ENCODE assay signal across 13 cellular contexts in the genomic region with DNA sequence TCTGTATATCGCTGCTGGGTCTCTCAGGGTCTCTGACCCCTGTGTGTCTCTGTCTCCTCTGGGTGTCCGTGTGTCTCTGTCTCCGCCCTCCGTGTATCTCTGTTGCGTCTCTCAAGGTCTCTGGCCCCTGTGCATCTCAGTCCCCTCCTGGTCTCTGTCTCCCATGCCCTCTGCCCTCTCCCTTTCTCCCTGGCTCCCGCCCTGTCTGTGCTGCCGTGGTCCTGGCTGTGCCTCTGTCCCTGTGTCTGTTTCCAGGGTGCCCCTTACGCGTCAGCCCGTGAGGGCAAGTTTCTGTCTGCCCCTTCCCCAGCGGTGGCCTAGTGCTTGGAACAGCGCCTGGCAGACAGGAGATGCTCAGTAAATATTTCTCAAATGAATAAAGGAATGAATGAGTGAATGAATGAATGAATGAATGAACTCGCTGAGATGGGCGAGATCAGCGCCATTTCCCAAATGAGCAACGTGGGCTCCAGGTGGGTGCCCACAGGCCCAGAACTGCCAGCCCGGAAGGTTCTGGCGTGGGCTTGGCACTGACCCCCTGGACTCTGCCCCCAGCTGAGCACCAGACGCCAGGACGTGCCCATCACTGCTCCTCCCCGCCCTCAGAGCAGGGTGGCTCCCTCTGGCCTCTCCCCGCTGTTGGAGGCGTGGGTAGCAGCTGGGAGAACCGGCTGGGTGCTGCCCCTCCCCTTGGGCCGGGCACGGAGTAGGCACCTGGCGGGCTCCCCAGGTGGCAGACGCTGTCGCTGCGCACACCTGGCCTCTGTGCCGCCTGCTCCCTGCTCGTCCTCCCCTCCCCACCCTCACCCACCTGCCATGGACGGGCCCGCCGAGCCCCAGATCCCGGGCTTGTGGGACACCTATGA. TPM values are rescaled to one million over a fixed set of nuclear protein-coding genes. Genes with fewer than 3 reads are reported as not detected.
DNase-seq lines count a peak whose midpoint lies in the region; ATAC-seq and TF ChIP-seq lines count a peak whose summit lies in the region.
"Had no signal": no experiment of that assay in that cellular context is flagged by ENCODE, and none has a peak within 500 bp of the region (broad histone marks: within the 10 kb centered on the region; RNA-seq: fewer than 3 reads in every experiment).

TSS of gene SULT2B1 (plus strand) at position 736 of the 866 bp plus-strand sequence. CDS start at position 817, 81 bp downstream.

- no peaks in the 10 kb centered on the region for H3K9me3 Mint-ChIP-seq in Calu3 (ENCODE audit: low read depth, unreplicated experiment)
- H3K9me3 Mint-ChIP-seq: naive thymus-derived CD8-positive, alpha-beta T cell had no signal

- H3K36me3 ChIP-seq in lower lobe of right lung: no peaks in the 10 kb centered on the region
- H3K36me3 ChIP-seq in tibial nerve: no peaks in the 10 kb centered on the region
- H3K36me3 ChIP-seq: BLaER1 had no signal

- 53 to 63% methylated on average over 24 to 36 of the region's 36 CpGs for WGBS in tibial nerve, 2 donors

- H3K27ac Mint-ChIP-seq in Calu3 (ENCODE audit: unreplicated experiment): peak within 1 kb of the TSS; percentile 23

- TF ChIP-seq CTCF in Calu3 (IDR thresholded peaks at IDR 0.05; ENCODE audit: unreplicated experiment) (no peak), lower lobe of right lung (IDR thresholded peaks at IDR 0.05) (no peak), tibial nerve (IDR thresholded peaks at IDR 0.05) (no peak)

- H3K27me3 Mint-ChIP-seq in Calu3 (ENCODE audit: unreplicated experiment): peaks cover 14% of the 10 kb centered on the region

- H3K27me3 ChIP-seq in lower lobe of right lung (ENCODE audit: low read depth): peaks cover 4% of the 10 kb centered on the region
- H3K27me3 ChIP-seq in tibial nerve: peaks cover 0 to 73% of the 10 kb centered on the region in 2 donors
- H3K27me3 ChIP-seq: BLaER1 had no signal

- peak; percentile 86 for DNase-seq in Calu3
- peak; percentile 23 for DNase-seq in NCI-H1092 treated with DMSO at 0.1 percent for 48 hours (lab: John Stamatoyannopoulos, UW)
- DNase-seq in RPMI8226: peak; percentile 88
- DNase-seq in lower lobe of right lung: peak; percentile 80
- DNase-seq in Kasumi-1 (lab: John Stamatoyannopoulos, UW): no peak
- DNase-seq in tibial nerve (ENCODE audit: low spot score in 2 of 2): no peak
- DNase-seq in T1000 (lab: John Stamatoyannopoulos, UW): no peak
- no peak for DNase-seq in HCEC 1CT
- DNase-seq: naive thymus-derived CD8-positive, alpha-beta T cell; NCI-H82; T-helper 2 cell had no signal

- H3K4me3 ChIP-seq in lower lobe of right lung (peak within 1 kb of the TSS; percentile 37), tibial nerve (no peak within 1 kb of the TSS)
- H3K4me3 ChIP-seq: BLaER1 had no signal

- H3K36me3 Mint-ChIP-seq in Calu3 (ENCODE audit: insufficient read depth, unreplicated experiment): peaks cover 5% of the 10 kb centered on the region
- H3K36me3 Mint-ChIP-seq: naive thymus-derived CD8-positive, alpha-beta T cell had no signal

- peaks cover 29% of the 10 kb centered on the region for H3K4me1 Mint-ChIP-seq in Calu3 (ENCODE audit: low read depth, unreplicated experiment)

- H3K4me1 ChIP-seq in lower lobe of right lung (no peaks in the 10 kb centered on the region), tibial nerve (peaks cover 0 to 5% (median 0%) of the 10 kb centered on the region in 4 donors)
- H3K4me1 ChIP-seq: BLaER1 had no signal

- peak; percentile 81 to 88 for ATAC-seq in lower lobe of right lung
- ATAC-seq: naive thymus-derived CD8-positive, alpha-beta T cell had no signal

- no TSS peak for BruUV-seq in Calu3 (replicated peaks; lab: Mats Ljungman, UMichigan)

- H3K9me3 ChIP-seq in lower lobe of right lung (no peaks in the 10 kb centered on the region), tibial nerve (no peaks in the 10 kb centered on the region)
- H3K9me3 ChIP-seq: BLaER1 had no signal

- CTCF ChIA-PET in Calu3 (lab: Charles Lee): interaction anchor here (0.5 to 0.8 kb wide), 3 partner anchors 17 to 46 kb away, joined by 4 to 7 read pairs (median 4); no protein-coding TSS in a partner anchor

- no peak for TF ChIP-seq EP300 in tibial nerve (IDR thresholded peaks at IDR 0.05)

- no peak for TF ChIP-seq POLR2A in tibial nerve (IDR thresholded peaks at IDR 0.05)

- no peak within 1 kb of the TSS for H3K27ac ChIP-seq in lower lobe of right lung
- H3K27ac ChIP-seq in tibial nerve: no peak within 1 kb of the TSS
- H3K27ac ChIP-seq: BLaER1 had no signal

- intact Hi-C loops in Calu3 (cut with micrococcal nuclease; ENCODE audit: unreplicated experiment) (no loop called here), lower lobe of right lung (cut with DNase I) (no loop called here)

- H3K4me3 Mint-ChIP-seq in Calu3 (ENCODE audit: low read depth, unreplicated experiment): no peak within 1 kb of the TSS
- H3K4me3 Mint-ChIP-seq: naive thymus-derived CD8-positive, alpha-beta T cell had no signal

RNA-seq across cellular contexts. Expression of gene SULT2B1, which starts in this region (rescaled TPM):
- 0.64 TPM in 1 of 2 replicates, not detected in the other for total RNA-seq in Calu3 (2022)
- 14.4 TPM for total RNA-seq in lower lobe of right lung
- not detected for total RNA-seq in tibial nerve
- total RNA-seq: endothelial cell of umbilical vein; naive thymus-derived CD8-positive, alpha-beta T cell had no signal

Comparison
In these comparisons a context has a peak if more than half of its experiments do, and no peak if none do; other contexts are left out.
1. Peak in DNase-seq in Calu3; RNA of the gene not detected or under 1 TPM.
2. DNase-seq: peak in NCI-H1092 treated with DMSO at 0.1 percent for 48 hours (single experiment), RPMI8226 (single experiment) and lower lobe of right lung (single experiment); none in Kasumi-1 (0 of 2), tibial nerve (0 of 2), T1000 (single experiment) and HCEC 1CT (single experiment).